Comparison of ENCODE assay signal across 8 cellular contexts in genomic region chr16:22375117-22375962, GRCh38. TPM values are rescaled to one million over a fixed set of nuclear protein-coding genes. Genes with fewer than 3 reads are reported as not detected.
DNase-seq lines count a peak whose midpoint lies in the region; ATAC-seq and TF ChIP-seq lines count a peak whose summit lies in the region.

No MANE protein-coding gene starts in this region.

- peaks cover 28% of the 10 kb centered on the region; the same call in 1 of the 2 replicates for H4K20me1 ChIP-seq in BLaER1
- H4K20me1 ChIP-seq in Karpas-422 (ENCODE audit: insufficient read depth, low read depth, low read length) = no peaks in the 10 kb centered on the region

- H3K27me3 ChIP-seq in BLaER1 (no peaks in the 10 kb centered on the region; the same call in 1 of the 2 replicates), Karpas-422 (ENCODE audit: low read length) (no peaks in the 10 kb centered on the region), brain microvascular endothelial cell (replicated peaks) (no peaks in the 10 kb centered on the region)

- ATAC-seq in memory B cell (ENCODE audit: low read depth) (no peak), GM21390 (IDR thresholded peaks at IDR 0.05; ENCODE audit: unreplicated experiment) (no peak)

- H3K4me2 ChIP-seq in BLaER1 (peak overlapping the region; percentile 95), Karpas-422 (ENCODE audit: low read depth, low read length, poor library complexity, severe bottlenecking) (peak overlapping the region; percentile 92)

- no peak overlapping the region for H3K27ac Mint-ChIP-seq in memory B cell

- no peaks in the 10 kb centered on the region for H3K36me3 Mint-ChIP-seq in memory B cell

- H3K4me1 ChIP-seq in BLaER1 = peaks cover 28% of the 10 kb centered on the region
- H3K4me1 ChIP-seq in Karpas-422 (ENCODE audit: low read length) = peaks cover 35% of the 10 kb centered on the region

- H3K36me3 ChIP-seq in BLaER1 (0 out of 2 replicates have a peak, but pooled peaks cover 3% of the 10 kb centered on the region), Karpas-422 (ENCODE audit: insufficient read depth, low read length) (no peaks in the 10 kb centered on the region), brain microvascular endothelial cell (replicated peaks) (no peaks in the 10 kb centered on the region)

- no peak for TF ChIP-seq CTCF in brain microvascular endothelial cell (IDR thresholded peaks at IDR 0.05; ENCODE audit: low read depth, low read length, missing control alignments)

- H2AFZ ChIP-seq in Karpas-422 (ENCODE audit: low read length) = peak overlapping the region; percentile 90

- H3K27ac ChIP-seq in BLaER1 = no peak overlapping the region; the same call in 1 of the 2 replicates
- no peak overlapping the region for H3K27ac ChIP-seq in Karpas-422 (ENCODE audit: low read length)
- no peak overlapping the region for H3K27ac ChIP-seq in brain microvascular endothelial cell

- no peaks in the 10 kb centered on the region for H3K9me3 Mint-ChIP-seq in memory B cell

- H3K9me3 ChIP-seq in BLaER1 (no peaks in the 10 kb centered on the region), Karpas-422 (ENCODE audit: low read length) (no peaks in the 10 kb centered on the region)

- H3K9ac ChIP-seq in BLaER1 (peak overlapping the region; percentile 84), Karpas-422 (ENCODE audit: low read length) (peak overlapping the region; percentile 75)

- H3K4me3 Mint-ChIP-seq in memory B cell = peak overlapping the region; percentile 92

- H3K4me1 Mint-ChIP-seq in memory B cell = peaks cover 10% of the 10 kb centered on the region

- peaks cover 37% of the 10 kb centered on the region for H3K79me2 ChIP-seq in Karpas-422 (ENCODE audit: low read length)

- DNase-seq in Karpas-422 (peak; percentile 58), brain microvascular endothelial cell (no peak), memory B cell (ENCODE audit: low spot score in 2 of 2) (no peak), activated gamma-delta T cell treated with Interleukin-2 at 50 U/mL for 16 hours (no peak), UCSD-AML1 (lab: John Stamatoyannopoulos, UW; ENCODE audit: unreplicated experiment) (no peak)
- DNase-seq in activated CD8-positive, alpha-beta memory T cell treated with anti-CD3 and anti-CD28 coated beads for 24 hours = no peak

- H3K27me3 Mint-ChIP-seq in memory B cell = no peaks in the 10 kb centered on the region

- H3K4me3 ChIP-seq in BLaER1 (peak overlapping the region; percentile 80), Karpas-422 (ENCODE audit: low read length) (peak overlapping the region; percentile 83), brain microvascular endothelial cell (ENCODE audit: low read depth, low read length) (peak overlapping the region; percentile 90)

- no peaks in the 10 kb centered on the region for H3K9me2 ChIP-seq in Karpas-422 (replicated peaks; ENCODE audit: insufficient read depth, low read length)

- in situ Hi-C loops in brain microvascular endothelial cell (cut with HindIII; ENCODE audit: low pct_ligation_motif_present, low sequenced_read_pairs) = no loop called here

RNA-seq across cellular contexts. Expression of gene CDR2, which starts 0.9 kb away (rescaled TPM):
- total RNA-seq in Karpas-422 (2014; rRNA removed; shearing (Covaris generic); ENCODE audit: low replicate concordance) = 7.2 and 16.3 TPM in 2 replicates
